Comparison of ENCODE assay signal across 14 cellular contexts in genomic region chr13:105611424-105611823, GRCh38.
DNase-seq lines count a peak whose midpoint lies in the region; ATAC-seq and TF ChIP-seq lines count a peak whose summit lies in the region.
"Had no signal": no experiment of that assay in that cellular context is flagged by ENCODE, and none has a peak within 500 bp of the region (broad histone marks: within the 10 kb centered on the region; RNA-seq: fewer than 3 reads in every experiment).

No MANE protein-coding gene starts in this region.

- TF ChIP-seq CTCF in CD14-positive monocyte (IDR thresholded peaks at IDR 0.05) (no peak), testis (IDR thresholded peaks at IDR 0.05) (no peak)

- WGBS in testis, 2 donors, result 35 to 43% methylated on average over 5 of the region's 5 CpGs

- H3K27ac Mint-ChIP-seq in CD14-positive monocyte, result no peak overlapping the region
- H3K27ac Mint-ChIP-seq: activated CD4-positive, alpha-beta T cell treated with anti-CD3 and anti-CD28 coated beads, Interleukin-2, amount 10 ng/mL, durations not matched to agents 24 days and 14 days had no signal

- DNase-seq in AG20443 (ENCODE audit: low spot score) (peak; percentile 44), fibroblast of peridontal ligament (ENCODE audit: extremely low read depth) (peak; percentile 73), non-pigmented ciliary epithelial cell (ENCODE audit: low read depth) (peak; percentile 70), CD14-positive monocyte (ENCODE audit: low spot score) (no peak), testis (no peak), nucleus accumbens (lab: John Stamatoyannopoulos, UW) (no peak)
- DNase-seq: activated CD4-positive, alpha-beta T cell treated with anti-CD3 and anti-CD28 coated beads, Interleukin-2, amount 10 ng/mL, durations not matched to agents 24 days and 14 days; activated effector memory CD4-positive, alpha-beta T cell treated with anti-CD3 and anti-CD28 coated beads, Interleukin-2, amount 50 U/mL, for 16 hours; C1 segment of cervical spinal cord; ovary had no signal

- H3K27ac ChIP-seq in testis, result no peak overlapping the region
- H3K27ac ChIP-seq: KMS-11, ovary had no signal

- ATAC-seq in SK-N-SH treated with all-trans-retinoic acid at 6 μM for 48 hours, result peak; percentile 86
- no peak for ATAC-seq in GM18502 (IDR thresholded peaks at IDR 0.05; ENCODE audit: poor library complexity, unreplicated experiment)

- no peak for TF ChIP-seq POLR2A in testis (IDR thresholded peaks at IDR 0.05)

- no peaks in the 10 kb centered on the region for H3K27me3 Mint-ChIP-seq in CD14-positive monocyte (ENCODE audit: low read depth in 3 of 3)
- H3K27me3 Mint-ChIP-seq: activated CD4-positive, alpha-beta T cell treated with anti-CD3 and anti-CD28 coated beads, Interleukin-2, amount 10 ng/mL, durations not matched to agents 24 days and 14 days; central memory CD8-positive, alpha-beta T cell had no signal

- no peak overlapping the region for H3K4me3 ChIP-seq in testis
- H3K4me3 ChIP-seq: ovary had no signal

- no peak overlapping the region for H3K4me3 Mint-ChIP-seq in CD14-positive monocyte
- H3K4me3 Mint-ChIP-seq: activated CD4-positive, alpha-beta T cell treated with anti-CD3 and anti-CD28 coated beads, Interleukin-2, amount 10 ng/mL, durations not matched to agents 24 days and 14 days; central memory CD8-positive, alpha-beta T cell had no signal

- no peaks in the 10 kb centered on the region for H3K4me1 ChIP-seq in testis

- no peaks in the 10 kb centered on the region for H3K4me1 Mint-ChIP-seq in CD14-positive monocyte
- H3K4me1 Mint-ChIP-seq: activated CD4-positive, alpha-beta T cell treated with anti-CD3 and anti-CD28 coated beads, Interleukin-2, amount 10 ng/mL, durations not matched to agents 24 days and 14 days; central memory CD8-positive, alpha-beta T cell had no signal

- H3K36me3 ChIP-seq in testis (ENCODE audit: low read depth, missing control alignments), result no peaks in the 10 kb centered on the region
- H3K36me3 ChIP-seq: ovary had no signal

- intact Hi-C loops in CD14-positive monocyte (cut with micrococcal nuclease), result no loop called here
- intact Hi-C loops in testis (cut with DNase I; ENCODE audit: low total_unique reads), result no loop called here

- H3K9me3 Mint-ChIP-seq in CD14-positive monocyte, result peaks cover 0 to 2% (median 1%) of the 10 kb centered on the region in 7 donors
- H3K9me3 Mint-ChIP-seq: activated CD4-positive, alpha-beta T cell treated with anti-CD3 and anti-CD28 coated beads, Interleukin-2, amount 10 ng/mL, durations not matched to agents 24 days and 14 days; central memory CD8-positive, alpha-beta T cell had no signal

- H3K9me3 ChIP-seq in testis, result no peaks in the 10 kb centered on the region
- H3K9me3 ChIP-seq: ovary had no signal

- no peaks in the 10 kb centered on the region for H3K36me3 Mint-ChIP-seq in CD14-positive monocyte

- H3K27me3 ChIP-seq in testis, result no peaks in the 10 kb centered on the region
- H3K27me3 ChIP-seq: ovary had no signal

TF ChIP-seq in SK-N-SH treated with all-trans-retinoic acid at 6 μM for 48 hours, 23 proteins besides CTCF, POLR2A, EP300 and RAD21:
- TF ChIP-seq ISL1 (CRISPR knock-in tag; IDR thresholded peaks at IDR 0.05) (peak; percentile 86), SNAI2 (CRISPR knock-in tag; IDR thresholded peaks at IDR 0.05) (no peak), ZNF70 (CRISPR knock-in tag; IDR thresholded peaks at IDR 0.05) (no peak), ZNF8 (CRISPR knock-in tag; IDR thresholded peaks at IDR 0.05) (no peak), ZNF565 (CRISPR knock-in tag; conservative IDR thresholded peaks at IDR 0.05; ENCODE audit: low read depth) (no peak), TSHZ2 (CRISPR knock-in tag; IDR thresholded peaks at IDR 0.05) (no peak), ZFP3 (CRISPR knock-in tag; IDR thresholded peaks at IDR 0.05) (no peak)

Comparison
In these comparisons a context has a peak if more than half of its experiments do, and no peak if none do; other contexts are left out.
1. DNase-seq: peak in AG20443 (single experiment), fibroblast of peridontal ligament (single experiment) and non-pigmented ciliary epithelial cell (single experiment); none in CD14-positive monocyte (single experiment), testis (single experiment) and nucleus accumbens (0 of 56).